Comparison of ENCODE assay signal across 1 cellular context in genomic region chr6:89081423-89082322, GRCh38.
TF ChIP-seq lines count a peak whose summit lies in the region.

No MANE protein-coding gene starts in this region.

TF ChIP-seq in HepG2, 621 proteins besides CTCF, POLR2A, EP300 and RAD21 (continued from another document and continues in another):
- no peak for TF ChIP-seq ZBTB39 (CRISPR knock-in tag; IDR thresholded peaks at IDR 0.05)
- TF ChIP-seq ARNTL (CRISPR knock-in tag; IDR thresholded peaks at IDR 0.05) = peak; percentile 54; the same call in 1 of the 2 replicates
- no peak for TF ChIP-seq ZNF282 (IDR thresholded peaks at IDR 0.05; ENCODE audit: partially characterized antibody)
- peak; percentile 97 for TF ChIP-seq ZNF607 (CRISPR knock-in tag; IDR thresholded peaks at IDR 0.05; ENCODE audit: borderline replicate concordance)
- TF ChIP-seq ZKSCAN5 (CRISPR knock-in tag; IDR thresholded peaks at IDR 0.05) = no peak
- TF ChIP-seq ZNF317 (CRISPR knock-in tag; IDR thresholded peaks at IDR 0.05) = no peak; the same call in 1 of the 2 replicates
- TF ChIP-seq SRY (CRISPR knock-in tag; IDR thresholded peaks at IDR 0.05) = no peak
- no peak for TF ChIP-seq NR2C2 (CRISPR knock-in tag; IDR thresholded peaks at IDR 0.05; ENCODE audit: borderline replicate concordance)
- TF ChIP-seq ZNF770 (CRISPR knock-in tag; IDR thresholded peaks at IDR 0.05) = peak; percentile 56; the same call in 1 of the 2 replicates
- peak; percentile 64; the same call in 1 of the 2 replicates for TF ChIP-seq ZNF234 (CRISPR knock-in tag; conservative IDR thresholded peaks at IDR 0.05)
- no peak for TF ChIP-seq ZNF3 (CRISPR knock-in tag; IDR thresholded peaks at IDR 0.05)
- TF ChIP-seq ZNF713 (CRISPR knock-in tag; IDR thresholded peaks at IDR 0.05) = no peak
- no peak for TF ChIP-seq NFIB (CRISPR knock-in tag; IDR thresholded peaks at IDR 0.05; ENCODE audit: borderline replicate concordance)
- no peak for TF ChIP-seq FOXO4 (CRISPR knock-in tag; conservative IDR thresholded peaks at IDR 0.05)
- TF ChIP-seq ZNF781 (CRISPR knock-in tag; IDR thresholded peaks at IDR 0.05; ENCODE audit: borderline replicate concordance, not compliant biosample characterization) = no peak
- TF ChIP-seq HNF1B (CRISPR knock-in tag; IDR thresholded peaks at IDR 0.05) = 0 out of 2 replicates have a peak, but pooled peaks have one; percentile 56
- no peak for TF ChIP-seq NFKBIZ (CRISPR knock-in tag; IDR thresholded peaks at IDR 0.05)
- TF ChIP-seq ETV6 (CRISPR knock-in tag; conservative IDR thresholded peaks at IDR 0.05) = 0 out of 2 replicates have a peak, but pooled peaks have one; percentile 44
- TF ChIP-seq RNF219 (CRISPR knock-in tag; IDR thresholded peaks at IDR 0.05) = no peak
- no peak; the same call in 1 of the 2 replicates for TF ChIP-seq ZIK1 (CRISPR knock-in tag; IDR thresholded peaks at IDR 0.05; ENCODE audit: borderline replicate concordance, low read depth)
- no peak for TF ChIP-seq ZNF703 (CRISPR knock-in tag; IDR thresholded peaks at IDR 0.05; ENCODE audit: borderline replicate concordance)
- peak; percentile 56 for TF ChIP-seq PHF5A (CRISPR knock-in tag; IDR thresholded peaks at IDR 0.05; ENCODE audit: low read depth, unreplicated experiment)
- no peak for TF ChIP-seq KDM1A (CRISPR knock-in tag; IDR thresholded peaks at IDR 0.05)
- TF ChIP-seq CHCHD3 (CRISPR knock-in tag; IDR thresholded peaks at IDR 0.05) = peak; percentile 22; the same call in 1 of the 2 replicates
- no peak for TF ChIP-seq ZBTB20 (CRISPR knock-in tag; IDR thresholded peaks at IDR 0.05; ENCODE audit: borderline replicate concordance, low read depth)
- peak; percentile 70; the same call in 1 of the 2 replicates for TF ChIP-seq POGZ (CRISPR knock-in tag; IDR thresholded peaks at IDR 0.05)
- TF ChIP-seq GLI4 (CRISPR knock-in tag; IDR thresholded peaks at IDR 0.05; ENCODE audit: borderline replicate concordance) = peak; percentile 44; the same call in 1 of the 2 replicates
- peak; percentile 59; the same call in 1 of the 2 replicates for TF ChIP-seq FOSL2 (CRISPR knock-in tag; IDR thresholded peaks at IDR 0.05)
- TF ChIP-seq IRF2 (CRISPR knock-in tag; IDR thresholded peaks at IDR 0.05) = peak; percentile 47; the same call in 1 of the 2 replicates
- no peak for TF ChIP-seq ZNF207 (IDR thresholded peaks at IDR 0.05; ENCODE audit: borderline replicate concordance)
- TF ChIP-seq ZNF264 (CRISPR knock-in tag; IDR thresholded peaks at IDR 0.05) = peak; percentile 38; the same call in 1 of the 2 replicates
- peak; percentile 43; the same call in 1 of the 3 replicates for TF ChIP-seq MXI1 (IDR thresholded peaks at IDR 0.05; ENCODE audit: borderline replicate concordance, low read depth, low read length)
- no peak for TF ChIP-seq GATAD2A (CRISPR knock-in tag; IDR thresholded peaks at IDR 0.05)
- TF ChIP-seq ZNF704 (CRISPR knock-in tag; IDR thresholded peaks at IDR 0.05; ENCODE audit: borderline replicate concordance) = peak; percentile 38; the same call in 1 of the 2 replicates
- TF ChIP-seq ZNF180 (CRISPR knock-in tag; IDR thresholded peaks at IDR 0.05; ENCODE audit: borderline replicate concordance, low read depth) = no peak
- TF ChIP-seq ZNF451 (CRISPR knock-in tag; IDR thresholded peaks at IDR 0.05) = no peak
- TF ChIP-seq ZBTB38 (CRISPR knock-in tag; IDR thresholded peaks at IDR 0.05) = peak; percentile 81
- TF ChIP-seq ZBTB46 (CRISPR knock-in tag; IDR thresholded peaks at IDR 0.05; ENCODE audit: borderline replicate concordance) = no peak
- TF ChIP-seq LRRFIP1 (CRISPR knock-in tag; conservative IDR thresholded peaks at IDR 0.05) = no peak
- no peak for TF ChIP-seq RAD51 (IDR thresholded peaks at IDR 0.05; ENCODE audit: borderline replicate concordance)
- peak; percentile 78 for TF ChIP-seq GMEB2 (CRISPR knock-in tag; IDR thresholded peaks at IDR 0.05; ENCODE audit: low read depth)
- TF ChIP-seq ZNF17 (CRISPR knock-in tag; IDR thresholded peaks at IDR 0.05) = 0 out of 2 replicates have a peak, but pooled peaks have one; percentile 19
- TF ChIP-seq KLF11 (CRISPR knock-in tag; IDR thresholded peaks at IDR 0.05) = no peak
- TF ChIP-seq YY1 (IDR thresholded peaks at IDR 0.05; ENCODE audit: insufficient read depth, insufficient replicate concordance, low read depth, low read length) = peak; percentile 92
- no peak; the same call in 1 of the 2 replicates for TF ChIP-seq HOXA5 (CRISPR knock-in tag; IDR thresholded peaks at IDR 0.05)
- 0 out of 2 replicates have a peak, but pooled peaks have one; percentile 15 for TF ChIP-seq ZNF256 (CRISPR knock-in tag; conservative IDR thresholded peaks at IDR 0.05)
